ENCODE assay signal across 8 cellular contexts in genomic region chr4:176492648-176493302, GRCh38.
DNase-seq lines count a peak whose midpoint lies in the region; ATAC-seq and TF ChIP-seq lines count a peak whose summit lies in the region.
"Had no signal": no experiment of that assay in that cellular context is flagged by ENCODE, and none has a peak within 500 bp of the region (broad histone marks: within the 10 kb centered on the region; RNA-seq: fewer than 3 reads in every experiment).

No MANE protein-coding gene starts in this region.

- no peak overlapping the region for H3K27ac Mint-ChIP-seq in Caco-2 (ENCODE audit: unreplicated experiment)

- no peaks in the 10 kb centered on the region for H3K27me3 ChIP-seq in Caco-2 (replicated peaks; ENCODE audit: control insufficient read depth, insufficient read depth, low read length)

- H3K4me3 Mint-ChIP-seq in Caco-2 (ENCODE audit: unreplicated experiment) = no peak overlapping the region

- no peaks in the 10 kb centered on the region for H3K9me3 ChIP-seq in Caco-2

- no TSS peak for BruUV-seq in Caco-2 (replicated peaks; lab: Mats Ljungman, UMichigan)

- DNase-seq in glomerular visceral epithelial cell (ENCODE audit: extremely low spot score) = peak; percentile 30
- no peak for DNase-seq in OCI-M2 (lab: John Stamatoyannopoulos, UW; ENCODE audit: unreplicated experiment)
- no peak for DNase-seq in Caco-2
- no peak for DNase-seq in germinal center (ENCODE audit: low spot score)
- DNase-seq: activated naive CD4-positive, alpha-beta T cell treated with anti-CD3 and anti-CD28 coated beads, Interleukin-2, amount 50 U/mL, for 16 hours had no signal

- no peak for TF ChIP-seq CTCF in Caco-2 (IDR thresholded peaks at IDR 0.05; ENCODE audit: insufficient read depth in 1 of 2, low read depth in 1 of 2, low read length in 1 of 2, severe bottlenecking in 1 of 2, unreplicated experiment in 1 of 2)

- CTCF ChIA-PET in Caco-2 (lab: Charles Lee) = no interaction called here

- intact Hi-C loops in Caco-2 (cut with micrococcal nuclease; ENCODE audit: unreplicated experiment) = no loop called here

- H3K4me1 Mint-ChIP-seq in Caco-2 (ENCODE audit: low read depth, unreplicated experiment) = no peaks in the 10 kb centered on the region

- no peak overlapping the region for H3K4me3 ChIP-seq in Caco-2 (ENCODE audit: low read depth, low read length)

- no peaks in the 10 kb centered on the region for H3K36me3 Mint-ChIP-seq in Caco-2 (ENCODE audit: insufficient read depth, unreplicated experiment)

- no peaks in the 10 kb centered on the region for H3K9me3 Mint-ChIP-seq in Caco-2 (ENCODE audit: unreplicated experiment)

- no peaks in the 10 kb centered on the region for H3K36me3 ChIP-seq in Caco-2 (ENCODE audit: control insufficient read depth, insufficient read depth, low read length)

- H3K4me1 ChIP-seq in Caco-2 = no peaks in the 10 kb centered on the region

- POLR2A ChIA-PET in Caco-2 (lab: Charles Lee) = no interaction called here

- H3K27me3 Mint-ChIP-seq in Caco-2 (ENCODE audit: insufficient read depth, unreplicated experiment) = no peaks in the 10 kb centered on the region

- ATAC-seq in GM18868 (IDR thresholded peaks at IDR 0.05; ENCODE audit: unreplicated experiment) (peak; percentile 100), GM21619 (IDR thresholded peaks at IDR 0.05; ENCODE audit: unreplicated experiment) (peak; percentile 100), HG03469 (IDR thresholded peaks at IDR 0.05; ENCODE audit: unreplicated experiment) (peak; percentile 100)
